ENCODE assay signal across 17 cellular contexts in the genomic region with DNA sequence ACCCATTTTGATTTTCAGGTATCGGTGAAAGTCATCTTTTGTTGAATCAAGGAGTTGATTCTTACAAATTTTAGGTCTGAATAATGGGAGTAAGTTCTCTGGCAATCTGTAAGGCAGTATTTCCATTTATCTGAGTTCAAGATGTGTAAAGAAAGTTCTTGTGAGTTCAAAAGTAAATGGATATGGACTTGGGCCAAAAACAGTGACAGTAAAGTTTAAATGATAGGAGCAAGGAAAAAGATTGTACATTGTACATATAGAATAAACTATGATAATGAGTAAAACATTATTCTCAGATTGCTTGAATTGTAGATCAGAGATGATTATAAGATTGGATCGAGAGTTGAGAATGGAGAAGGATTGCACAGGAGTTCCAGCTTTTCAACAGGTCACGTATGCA.
DNase-seq lines count a peak whose midpoint lies in the region; ATAC-seq, FAIRE-seq and TF ChIP-seq lines count a peak whose summit lies in the region.
"Had no signal": no experiment of that assay in that cellular context is flagged by ENCODE, and none has a peak within 500 bp of the region (broad histone marks: within the 10 kb centered on the region; RNA-seq: fewer than 3 reads in every experiment).

No MANE protein-coding gene starts in this region.

- DNase-seq in HepG2 (ENCODE audit: low spot score) = no peak
- no peak for DNase-seq in right lobe of liver
- DNase-seq in hepatocyte (ENCODE audit: low spot score) = no peak
- DNase-seq in pancreas = no peak
- DNase-seq in activated naive CD4-positive, alpha-beta T cell (lab: John Stamatoyannopoulos, UW) = no peak
- DNase-seq in PC-3 = no peak
- DNase-seq: CD8-positive, alpha-beta T cell; COR-L47; DMS53; HCEC 1CT; HFFc6; IMR-90; KBM-7 had no signal

- no peak for ATAC-seq in HepG2
- ATAC-seq in right lobe of liver = no peak
- ATAC-seq in pancreas = no peak
- no peak for ATAC-seq in HG02981 (IDR thresholded peaks at IDR 0.05; ENCODE audit: unreplicated experiment)
- ATAC-seq in PC-3 = no peak
- ATAC-seq: CD8-positive, alpha-beta T cell had no signal

- H3K9ac ChIP-seq in HepG2 (ENCODE audit: insufficient read depth, low read depth, low read length) (no peak overlapping the region), PC-3 (ENCODE audit: low read length) (no peak overlapping the region)

- H3K4me3 ChIP-seq in HepG2 (replicated peaks in 1 of 3; ENCODE audit: insufficient read depth in 1 of 3, low read depth in 2 of 3, low read length in 3 of 3) (no peak overlapping the region), right lobe of liver (no peak overlapping the region), hepatocyte (no peak overlapping the region), pancreas (no peak overlapping the region), PC-3 (ENCODE audit: low read length) (no peak overlapping the region)

- POLR2A ChIA-PET in HepG2 (lab: Yijun Ruan, JAX) = no interaction called here
- POLR2A ChIA-PET in PC-3 (lab: Charles Lee; ENCODE audit: unreplicated experiment) = no interaction called here

- H4K20me1 ChIP-seq in HepG2 (ENCODE audit: insufficient read depth, low read length) (no peaks in the 10 kb centered on the region), hepatocyte (ENCODE audit: insufficient read depth, poor library complexity, severe bottlenecking) (no peaks in the 10 kb centered on the region), PC-3 (ENCODE audit: low read length) (no peaks in the 10 kb centered on the region)

- H3K9me3 ChIP-seq in HepG2 (ENCODE audit: low read length) (no peaks in the 10 kb centered on the region), right lobe of liver (no peaks in the 10 kb centered on the region), hepatocyte (ENCODE audit: low read depth) (no peaks in the 10 kb centered on the region), pancreas (no peaks in the 10 kb centered on the region), PC-3 (ENCODE audit: low read length) (no peaks in the 10 kb centered on the region)

- H3K36me3 ChIP-seq in HepG2 (replicated peaks in 1 of 2; ENCODE audit: control insufficient read depth in 1 of 2, insufficient read depth in 2 of 2, low read length in 2 of 2) (0 out of 5 replicates have a peak, but pooled peaks cover 0 to 2% of the 10 kb centered on the region in 2 experiments), right lobe of liver (no peaks in the 10 kb centered on the region), hepatocyte (replicated peaks; ENCODE audit: insufficient read depth, low read depth) (no peaks in the 10 kb centered on the region), pancreas (no peaks in the 10 kb centered on the region), PC-3 (ENCODE audit: low read depth, low read length) (no peaks in the 10 kb centered on the region)

- BruUV-seq in HepG2 (replicated peaks; lab: Mats Ljungman, UMichigan) (no TSS peak), PC-3 (replicated peaks; lab: Mats Ljungman, UMichigan) (no TSS peak)

- TF ChIP-seq EP300 in HepG2 (IDR thresholded peaks at IDR 0.05; ENCODE audit: low read depth in 2 of 2, low read length in 2 of 2) (no peak), HepG2 (CRISPR knock-in tag; IDR thresholded peaks at IDR 0.05; ENCODE audit: borderline replicate concordance) (no peak)

- no peaks in the 10 kb centered on the region for H3K9me2 ChIP-seq in hepatocyte (replicated peaks; ENCODE audit: insufficient read depth)
- no peaks in the 10 kb centered on the region for H3K9me2 ChIP-seq in PC-3 (replicated peaks; ENCODE audit: low read length)

- no peaks in the 10 kb centered on the region for H3K79me2 ChIP-seq in HepG2 (ENCODE audit: insufficient read depth, low read length)
- H3K79me2 ChIP-seq in hepatocyte = no peaks in the 10 kb centered on the region
- no peaks in the 10 kb centered on the region for H3K79me2 ChIP-seq in PC-3 (ENCODE audit: low read length)

- FAIRE-seq in HepG2 (lab: Jason Lieb, UNC) = peak; percentile 12
- FAIRE-seq in pancreas (lab: Jason Lieb, UNC) = peak; percentile 17
- FAIRE-seq: GM18507, H1 had no signal

- H3F3A ChIP-seq in PC-3 (ENCODE audit: low read length, unreplicated experiment) = no peaks in the 10 kb centered on the region

- TF ChIP-seq CTCF in HepG2 (CRISPR knock-in tag; IDR thresholded peaks at IDR 0.05) (no peak), right lobe of liver (IDR thresholded peaks at IDR 0.05) (no peak), hepatocyte (IDR thresholded peaks at IDR 0.05; ENCODE audit: poor library complexity) (no peak), pancreas (IDR thresholded peaks at IDR 0.05) (no peak), PC-3 (conservative IDR thresholded peaks at IDR 0.05; ENCODE audit: low read depth, low read length) (no peak)

- in situ Hi-C loops in HepG2 (cut with HindIII; ENCODE audit: extremely low pct_ligation_motif_present, low pct_unique_long_range_greater_than_20kb) = no loop called here

- intact Hi-C loops in HepG2 (cut with micrococcal nuclease; ENCODE audit: unreplicated experiment) = no loop called here
- intact Hi-C loops in right lobe of liver (cut with DNase I) = no loop called here
- intact Hi-C loops in pancreas (cut with DNase I) = no loop called here
- intact Hi-C loops in PC-3 (cut with micrococcal nuclease) = no loop called here

- TF ChIP-seq RAD21 in HepG2 (CRISPR knock-in tag; IDR thresholded peaks at IDR 0.05) = no peak

- peaks cover 9% of the 10 kb centered on the region for H3K4me1 ChIP-seq in HepG2 (ENCODE audit: insufficient read depth, low read length)
- no peaks in the 10 kb centered on the region for H3K4me1 ChIP-seq in right lobe of liver
- peaks cover 15% of the 10 kb centered on the region for H3K4me1 ChIP-seq in hepatocyte (ENCODE audit: insufficient read depth)
- peaks cover 0 to 5% (median 0%) of the 10 kb centered on the region in 3 donors for H3K4me1 ChIP-seq in pancreas
- H3K4me1 ChIP-seq in PC-3 (ENCODE audit: insufficient read depth, low read length) = no peaks in the 10 kb centered on the region

- WGBS in HepG2 (ENCODE audit: low lambda C conversion rate) = 93% methylated on average over 3 of the region's 3 CpGs
- WGBS in right lobe of liver (ENCODE audit: insufficient coverage, low coverage, low lambda C conversion rate, missing lambda C conversion rate) = 90% methylated on average over 3 of the region's 3 CpGs
- 70% methylated on average over 3 of the region's 3 CpGs for WGBS in hepatocyte (ENCODE audit: low lambda C conversion rate, missing lambda C conversion rate)
- 94 to 95% methylated on average over 3 of the region's 3 CpGs for WGBS in pancreas, 2 donors

- H3K4me2 ChIP-seq in HepG2 (ENCODE audit: low read depth, low read length) (no peak overlapping the region), hepatocyte (peak overlapping the region; percentile 42), PC-3 (ENCODE audit: low read length) (no peak overlapping the region)

- no peak overlapping the region for H2AFZ ChIP-seq in HepG2 (ENCODE audit: low read length)
- H2AFZ ChIP-seq in hepatocyte = peak overlapping the region; percentile 6
- no peak overlapping the region for H2AFZ ChIP-seq in PC-3 (ENCODE audit: low read length)

- CTCF ChIA-PET in HepG2 (lab: Yijun Ruan, JAX; ENCODE audit: low intra/inter-chr PET ratio, low total read pairs) (no interaction called here), PC-3 (lab: Charles Lee) (no interaction called here)

- H3K27ac ChIP-seq in HepG2 (ENCODE audit: extremely low read length, insufficient read depth, low read length) = no peak overlapping the region
- H3K27ac ChIP-seq in right lobe of liver = no peak overlapping the region
- peak overlapping the region; percentile 80 for H3K27ac ChIP-seq in hepatocyte
- no peak overlapping the region for H3K27ac ChIP-seq in pancreas
- H3K27ac ChIP-seq in PC-3 (ENCODE audit: low read length) = no peak overlapping the region
- H3K27ac ChIP-seq: 22Rv1 had no signal

- TF ChIP-seq POLR2A in HepG2 (IDR thresholded peaks at IDR 0.05; ENCODE audit: insufficient read depth in 1 of 2, low read depth in 2 of 2, low read length in 2 of 2) (no peak), right lobe of liver (IDR thresholded peaks at IDR 0.05) (no peak)

- no peaks in the 10 kb centered on the region for H3K27me3 ChIP-seq in HepG2 (ENCODE audit: control insufficient read depth in 1 of 2, insufficient read depth in 2 of 2, low read length in 2 of 2)
- H3K27me3 ChIP-seq in right lobe of liver = no peaks in the 10 kb centered on the region
- H3K27me3 ChIP-seq in hepatocyte = no peaks in the 10 kb centered on the region
- no peaks in the 10 kb centered on the region for H3K27me3 ChIP-seq in pancreas
- H3K27me3 ChIP-seq in PC-3 (ENCODE audit: low read length) = no peaks in the 10 kb centered on the region

TF ChIP-seq in HepG2, 621 proteins besides CTCF, POLR2A, EP300 and RAD21:
- no peak for TF ChIP-seq ADNP (CRISPR knock-in tag; IDR thresholded peaks at IDR 0.05)
